Comparison of ENCODE assay signal across 37 cellular contexts in the genomic region with DNA sequence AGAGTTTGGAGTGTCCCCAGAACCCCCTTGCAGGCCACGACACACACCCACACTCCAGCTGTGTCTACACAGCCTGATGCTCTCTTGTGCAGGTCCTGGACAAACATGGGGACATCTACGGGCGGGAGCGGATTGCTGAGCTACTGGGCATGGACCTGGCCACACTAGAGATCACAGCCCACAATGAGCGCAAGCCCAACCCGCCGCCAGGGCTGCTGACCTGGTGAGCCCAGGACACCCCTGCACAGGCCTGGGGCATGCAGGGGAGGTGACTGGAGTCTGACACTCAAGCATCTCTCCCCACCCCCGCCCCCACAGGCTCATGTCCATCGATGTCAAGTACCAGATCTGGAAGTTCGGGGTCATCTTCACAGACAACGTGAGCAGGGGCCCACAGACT. TPM values are rescaled to one million over a fixed set of nuclear protein-coding genes. Genes with fewer than 3 reads are reported as not detected.
"Had no signal": no experiment of that assay in that cellular context is flagged by ENCODE, and none has a peak within 500 bp of the region (broad histone marks: within the 10 kb centered on the region; RNA-seq: fewer than 3 reads in every experiment).

No MANE protein-coding gene starts in this region.

- H3K27me3 Mint-ChIP-seq: activated B cell treated with CpG ODN at 0.5 μM for 24 hours; activated CD4-positive, alpha-beta memory T cell treated with anti-CD3 and anti-CD28 coated beads, Interleukin-2, amount 10 ng/mL, durations not matched to agents 7 days and 5 days; activated CD4-positive, alpha-beta T cell treated with anti-CD3 and anti-CD28 coated beads for 36 hours; activated CD4-positive, alpha-beta T cell treated with anti-CD3 and anti-CD28 coated beads, Interleukin-2, amount 10 ng/mL, durations not matched to agents 7 days and 5 days; activated CD8-positive, alpha-beta memory T cell treated with anti-CD3 and anti-CD28 coated beads, Interleukin-2, amount 10 ng/mL, durations not matched to agents 7 days and 5 days; activated naive CD4-positive, alpha-beta T cell treated with anti-CD3 and anti-CD28 coated beads, Interleukin-2, amount 50 U/mL, for 24 hours; activated naive CD8-positive, alpha-beta T cell; activated naive CD8-positive, alpha-beta T cell treated with anti-CD3 and anti-CD28 coated beads, Interleukin-2, amount 50 U/mL, for 24 hours; activated T-cell treated with anti-CD3 and anti-CD28 coated beads, Interleukin-2, amount 50 U/mL, for 24 hours; central memory CD8-positive, alpha-beta T cell had no signal

- H3K9me3 Mint-ChIP-seq: activated B cell treated with CpG ODN at 0.5 μM for 24 hours; activated CD4-positive, alpha-beta memory T cell treated with anti-CD3 and anti-CD28 coated beads, Interleukin-2, amount 10 ng/mL, durations not matched to agents 7 days and 5 days; activated CD4-positive, alpha-beta T cell treated with anti-CD3 and anti-CD28 coated beads, Interleukin-2, amount 10 ng/mL, durations not matched to agents 7 days and 5 days; activated naive CD4-positive, alpha-beta T cell treated with anti-CD3 and anti-CD28 coated beads, Interleukin-2, amount 10 ng/mL, durations not matched to agents 7 days and 5 days; activated naive CD4-positive, alpha-beta T cell treated with anti-CD3 and anti-CD28 coated beads, Interleukin-2, amount 50 U/mL, for 24 hours; activated naive CD8-positive, alpha-beta T cell treated with anti-CD3 and anti-CD28 coated beads, Interleukin-2, amount 10 ng/mL, durations not matched to agents 7 days and 5 days; activated naive CD8-positive, alpha-beta T cell treated with anti-CD3 and anti-CD28 coated beads, Interleukin-2, amount 50 U/mL, for 24 hours; activated T-cell treated with anti-CD3 and anti-CD28 coated beads, Interleukin-2, amount 50 U/mL, for 24 hours; activated T-helper 2 cell treated with anti-CD3 and anti-CD28 coated beads, Interferon-gamma antibody, Interleukin-2, Interleukin-4, amounts not matched to agents 10 μg/mL and 5 μg/mL and 100 μg/mL, durations not matched to agents 14 hours and 24 hours and 36 hours; brain; central memory CD8-positive, alpha-beta T cell; T-helper 1 cell treated with Interleukin-12 subunit alpha and Interleukin-12 subunit beta and Interleukin-4 antibody, amounts not matched to agents 30 μg/mL and 1 μg/mL, for 36 hours; T-helper 2 cell treated with Interferon-gamma antibody and Interleukin-4, amounts not matched to agents 5 μg/mL and 100 μg/mL, for 36 hours had no signal

- H3K36me3 Mint-ChIP-seq: activated CD8-positive, alpha-beta memory T cell treated with anti-CD3 and anti-CD28 coated beads, Interleukin-2, amount 10 ng/mL, durations not matched to agents 7 days and 5 days; activated naive CD4-positive, alpha-beta T cell treated with anti-CD3 and anti-CD28 coated beads, Interleukin-2, amount 10 ng/mL, durations not matched to agents 7 days and 5 days; activated naive CD4-positive, alpha-beta T cell treated with anti-CD3 and anti-CD28 coated beads, Interleukin-2, amount 50 U/mL, for 24 hours; activated naive CD8-positive, alpha-beta T cell; activated naive CD8-positive, alpha-beta T cell treated with anti-CD3 and anti-CD28 coated beads, Interleukin-2, amount 10 ng/mL, durations not matched to agents 7 days and 5 days had no signal

- H3K4me3 ChIP-seq: ascending aorta, cardiac muscle cell had no signal

- H3K27ac ChIP-seq: ascending aorta, cardiac muscle cell, VCaP had no signal

- H3K9me3 ChIP-seq: ascending aorta had no signal

- ATAC-seq: activated CD4-positive, alpha-beta T cell treated with anti-CD3 and anti-CD28 coated beads for 36 hours; activated CD8-positive, alpha-beta memory T cell treated with anti-CD3 and anti-CD28 coated beads, Interleukin-2, amount 10 ng/mL, durations not matched to agents 7 days and 5 days; activated CD8-positive, alpha-beta T cell treated with anti-CD3 and anti-CD28 coated beads, Interleukin-2, amount 10 ng/mL, durations not matched to agents 7 days and 5 days; activated naive CD8-positive, alpha-beta T cell treated with anti-CD3 and anti-CD28 coated beads, Interleukin-2, amount 50 U/mL, for 24 hours had no signal

- H3K36me3 ChIP-seq: ascending aorta, cardiac muscle cell had no signal

- H3K4me3 Mint-ChIP-seq: activated B cell treated with CpG ODN at 0.5 μM for 24 hours; activated CD4-positive, alpha-beta memory T cell treated with anti-CD3 and anti-CD28 coated beads, Interleukin-2, amount 10 ng/mL, durations not matched to agents 7 days and 5 days; activated CD4-positive, alpha-beta T cell treated with anti-CD3 and anti-CD28 coated beads for 36 hours; activated CD4-positive, alpha-beta T cell treated with anti-CD3 and anti-CD28 coated beads, Interleukin-2, amount 10 ng/mL, durations not matched to agents 7 days and 5 days; activated CD8-positive, alpha-beta memory T cell treated with anti-CD3 and anti-CD28 coated beads, Interleukin-2, amount 10 ng/mL, durations not matched to agents 7 days and 5 days; activated CD8-positive, alpha-beta T cell treated with anti-CD3 and anti-CD28 coated beads, Interleukin-2, amount 10 ng/mL, durations not matched to agents 7 days and 5 days; activated naive CD4-positive, alpha-beta T cell treated with anti-CD3 and anti-CD28 coated beads, Interleukin-2, amount 10 ng/mL, durations not matched to agents 7 days and 5 days; activated naive CD4-positive, alpha-beta T cell treated with anti-CD3 and anti-CD28 coated beads, Interleukin-2, amount 50 U/mL, for 24 hours; activated naive CD8-positive, alpha-beta T cell; activated naive CD8-positive, alpha-beta T cell treated with anti-CD3 and anti-CD28 coated beads, Interleukin-2, amount 10 ng/mL, durations not matched to agents 7 days and 5 days; activated naive CD8-positive, alpha-beta T cell treated with anti-CD3 and anti-CD28 coated beads, Interleukin-2, amount 50 U/mL, for 24 hours; activated T-cell treated with anti-CD3 and anti-CD28 coated beads, Interleukin-2, amount 50 U/mL, for 24 hours; brain; central memory CD8-positive, alpha-beta T cell; T-helper 1 cell treated with Interleukin-12 subunit alpha and Interleukin-12 subunit beta and Interleukin-4 antibody, amounts not matched to agents 30 μg/mL and 1 μg/mL, for 36 hours; T-helper 2 cell treated with Interferon-gamma antibody and Interleukin-4, amounts not matched to agents 5 μg/mL and 100 μg/mL, for 36 hours had no signal

- H3K27ac Mint-ChIP-seq: activated B cell treated with CpG ODN at 0.5 μM for 24 hours; activated CD4-positive, alpha-beta memory T cell treated with anti-CD3 and anti-CD28 coated beads, Interleukin-2, amount 10 ng/mL, durations not matched to agents 7 days and 5 days; activated CD4-positive, alpha-beta T cell treated with anti-CD3 and anti-CD28 coated beads for 36 hours; activated CD4-positive, alpha-beta T cell treated with anti-CD3 and anti-CD28 coated beads, Interleukin-2, amount 10 ng/mL, durations not matched to agents 7 days and 5 days; activated CD8-positive, alpha-beta memory T cell treated with anti-CD3 and anti-CD28 coated beads, Interleukin-2, amount 10 ng/mL, durations not matched to agents 7 days and 5 days; activated CD8-positive, alpha-beta T cell treated with anti-CD3 and anti-CD28 coated beads, Interleukin-2, amount 10 ng/mL, durations not matched to agents 7 days and 5 days; activated naive CD4-positive, alpha-beta T cell treated with anti-CD3 and anti-CD28 coated beads, Interleukin-2, amount 10 ng/mL, durations not matched to agents 7 days and 5 days; activated naive CD4-positive, alpha-beta T cell treated with anti-CD3 and anti-CD28 coated beads, Interleukin-2, amount 50 U/mL, for 24 hours; activated naive CD8-positive, alpha-beta T cell; activated naive CD8-positive, alpha-beta T cell treated with anti-CD3 and anti-CD28 coated beads, Interleukin-2, amount 10 ng/mL, durations not matched to agents 7 days and 5 days; activated naive CD8-positive, alpha-beta T cell treated with anti-CD3 and anti-CD28 coated beads, Interleukin-2, amount 50 U/mL, for 24 hours; activated T-cell treated with anti-CD3 and anti-CD28 coated beads, Interleukin-2, amount 50 U/mL, for 24 hours; activated T-helper 2 cell treated with anti-CD3 and anti-CD28 coated beads, Interferon-gamma antibody, Interleukin-2, Interleukin-4, amounts not matched to agents 10 μg/mL and 5 μg/mL and 100 μg/mL, durations not matched to agents 14 hours and 24 hours and 36 hours; brain; T-helper 1 cell treated with Interleukin-12 subunit alpha and Interleukin-12 subunit beta and Interleukin-4 antibody, amounts not matched to agents 30 μg/mL and 1 μg/mL, for 36 hours; T-helper 2 cell treated with Interferon-gamma antibody and Interleukin-4, amounts not matched to agents 5 μg/mL and 100 μg/mL, for 36 hours had no signal

- H3K27me3 ChIP-seq: ascending aorta, cardiac muscle cell had no signal

- DNase-seq: activated B cell treated with CpG ODN at 0.5 μM for 24 hours; activated CD4-positive, alpha-beta memory T cell treated with anti-CD3 and anti-CD28 coated beads, Interleukin-2, amount 10 ng/mL, durations not matched to agents 7 days and 5 days; activated CD4-positive, alpha-beta T cell treated with anti-CD3 and anti-CD28 coated beads for 1 hour; activated CD4-positive, alpha-beta T cell treated with anti-CD3 and anti-CD28 coated beads for 36 hours; activated CD4-positive, alpha-beta T cell treated with anti-CD3 and anti-CD28 coated beads for 48 hours; activated CD4-positive, alpha-beta T cell treated with anti-CD3 and anti-CD28 coated beads, Interleukin-2, amount 10 ng/mL, durations not matched to agents 7 days and 5 days; activated CD4-positive, alpha-beta T cell treated with anti-CD3 and anti-CD28 coated beads, Interleukin-2, amount 50 U/mL, for 48 hours; activated CD8-positive, alpha-beta memory T cell treated with anti-CD3 and anti-CD28 coated beads for 24 hours; activated CD8-positive, alpha-beta memory T cell treated with anti-CD3 and anti-CD28 coated beads, Interleukin-2, amount 10 ng/mL, durations not matched to agents 7 days and 5 days; activated CD8-positive, alpha-beta memory T cell treated with anti-CD3 and anti-CD28 coated beads, Interleukin-2, amount 50 U/mL, for 48 hours; activated CD8-positive, alpha-beta T cell treated with anti-CD3 and anti-CD28 coated beads, Interleukin-2, amount 10 ng/mL, durations not matched to agents 7 days and 5 days; activated effector memory CD4-positive, alpha-beta T cell treated with Interleukin-2 at 50 U/mL for 16 hours; activated gamma-delta T cell; activated naive CD4-positive, alpha-beta T cell treated with anti-CD3 and anti-CD28 coated beads, Interleukin-2, amount 10 ng/mL, durations not matched to agents 7 days and 5 days; activated naive CD4-positive, alpha-beta T cell treated with Interleukin-2 at 50 U/mL for 16 hours; activated naive CD8-positive, alpha-beta T cell treated with anti-CD3 and anti-CD28 coated beads, Interleukin-2, amount 10 ng/mL, durations not matched to agents 7 days and 5 days; activated naive CD8-positive, alpha-beta T cell treated with anti-CD3 and anti-CD28 coated beads, Interleukin-2, amount 50 U/mL, for 24 hours; activated T-cell treated with anti-CD3 and anti-CD28 coated beads, Interleukin-2, amount 50 U/mL, for 24 hours; activated T-cell treated with anti-CD3 and anti-CD28 coated beads, Interleukin-2, amount 50 U/mL, for 48 hours; amygdala; anterior cingulate cortex; caudate nucleus; cerebellar nuclear complex; T-helper 1 cell; T-helper 2 cell; T-helper 9 cell had no signal

- H3K4me1 Mint-ChIP-seq: activated naive CD4-positive, alpha-beta T cell treated with anti-CD3 and anti-CD28 coated beads, Interleukin-2, amount 50 U/mL, for 24 hours; activated naive CD8-positive, alpha-beta T cell treated with anti-CD3 and anti-CD28 coated beads, Interleukin-2, amount 50 U/mL, for 24 hours; brain had no signal

- H3K4me1 ChIP-seq: ascending aorta had no signal

RNA-seq across cellular contexts. Expression of gene MAP4K1, which starts 39.9 kb away (rescaled TPM):
- total RNA-seq: bronchial epithelial cell had no signal
